In the genomic region with DNA sequence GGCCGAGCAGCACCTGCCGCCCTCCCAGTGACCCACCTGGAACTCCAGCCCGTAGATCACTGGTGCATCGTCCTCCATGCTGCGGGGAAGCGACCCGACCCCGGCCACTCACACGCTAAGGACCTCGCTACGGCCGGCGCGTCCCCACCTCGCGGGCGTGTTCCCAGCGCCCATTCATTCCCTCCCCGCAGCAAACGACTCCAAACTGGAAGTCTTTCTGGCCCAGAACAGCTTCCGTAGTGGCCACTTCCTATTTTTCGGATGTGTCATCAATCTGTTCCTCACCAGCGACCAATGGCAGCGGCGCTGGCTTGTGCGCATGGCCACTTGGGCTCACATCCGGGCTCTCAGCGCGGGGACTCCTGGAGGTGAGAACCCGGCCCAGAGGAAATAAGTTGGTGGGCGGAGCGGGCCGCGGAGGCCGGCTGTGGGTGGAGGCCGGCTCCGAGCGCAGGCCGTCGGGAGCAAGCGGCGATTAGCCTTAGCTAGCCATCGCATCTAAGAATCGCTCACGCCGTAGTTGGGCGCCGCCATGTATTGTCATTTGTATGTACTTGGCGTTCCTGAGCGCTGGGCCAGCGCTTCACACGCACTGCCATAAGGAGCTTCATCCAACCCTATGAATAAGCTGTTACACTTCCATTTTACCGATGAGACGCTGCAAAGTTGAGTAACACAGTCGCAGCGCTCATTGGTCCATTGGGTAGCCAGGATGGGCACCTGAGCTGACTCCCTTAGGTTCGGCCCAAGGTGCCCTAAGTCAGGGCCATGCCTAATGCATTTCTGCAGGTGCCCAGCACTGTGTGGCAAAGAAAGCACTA, we compare ENCODE assay signal across 1 cellular context.
TF ChIP-seq lines count a peak whose summit lies in the region.

A gene (minus strand): TSS at position 207 of the 821 bp plus-strand sequence. CDS start 129 bp downstream, at position 78.

TF ChIP-seq in HepG2, 621 proteins besides CTCF, POLR2A, EP300 and RAD21 (continued from another document and continues in another):
- TF ChIP-seq, protein P1, sequence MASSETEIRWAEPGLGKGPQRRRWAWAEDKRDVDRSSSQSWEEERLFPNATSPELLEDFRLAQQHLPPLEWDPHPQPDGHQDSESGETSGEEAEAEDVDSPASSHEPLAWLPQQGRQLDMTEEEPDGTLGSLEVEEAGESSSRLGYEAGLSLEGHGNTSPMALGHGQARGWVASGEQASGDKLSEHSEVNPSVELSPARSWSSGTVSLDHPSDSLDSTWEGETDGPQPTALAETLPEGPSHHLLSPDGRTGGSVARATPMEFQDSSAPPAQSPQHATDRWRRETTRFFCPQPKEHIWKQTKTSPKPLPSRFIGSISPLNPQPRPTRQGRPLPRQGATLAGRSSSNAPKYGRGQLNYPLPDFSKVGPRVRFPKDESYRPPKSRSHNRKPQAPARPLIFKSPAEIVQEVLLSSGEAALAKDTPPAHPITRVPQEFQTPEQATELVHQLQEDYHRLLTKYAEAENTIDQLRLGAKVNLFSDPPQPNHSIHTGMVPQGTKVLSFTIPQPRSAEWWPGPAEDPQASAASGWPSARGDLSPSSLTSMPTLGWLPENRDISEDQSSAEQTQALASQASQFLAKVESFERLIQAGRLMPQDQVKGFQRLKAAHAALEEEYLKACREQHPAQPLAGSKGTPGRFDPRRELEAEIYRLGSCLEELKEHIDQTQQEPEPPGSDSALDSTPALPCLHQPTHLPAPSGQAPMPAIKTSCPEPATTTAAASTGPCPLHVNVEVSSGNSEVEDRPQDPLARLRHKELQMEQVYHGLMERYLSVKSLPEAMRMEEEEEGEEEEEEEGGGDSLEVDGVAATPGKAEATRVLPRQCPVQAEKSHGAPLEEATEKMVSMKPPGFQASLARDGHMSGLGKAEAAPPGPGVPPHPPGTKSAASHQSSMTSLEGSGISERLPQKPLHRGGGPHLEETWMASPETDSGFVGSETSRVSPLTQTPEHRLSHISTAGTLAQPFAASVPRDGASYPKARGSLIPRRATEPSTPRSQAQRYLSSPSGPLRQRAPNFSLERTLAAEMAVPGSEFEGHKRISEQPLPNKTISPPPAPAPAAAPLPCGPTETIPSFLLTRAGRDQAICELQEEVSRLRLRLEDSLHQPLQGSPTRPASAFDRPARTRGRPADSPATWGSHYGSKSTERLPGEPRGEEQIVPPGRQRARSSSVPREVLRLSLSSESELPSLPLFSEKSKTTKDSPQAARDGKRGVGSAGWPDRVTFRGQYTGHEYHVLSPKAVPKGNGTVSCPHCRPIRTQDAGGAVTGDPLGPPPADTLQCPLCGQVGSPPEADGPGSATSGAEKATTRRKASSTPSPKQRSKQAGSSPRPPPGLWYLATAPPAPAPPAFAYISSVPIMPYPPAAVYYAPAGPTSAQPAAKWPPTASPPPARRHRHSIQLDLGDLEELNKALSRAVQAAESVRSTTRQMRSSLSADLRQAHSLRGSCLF (CRISPR knock-in tag; IDR thresholded peaks at IDR 0.05; ENCODE audit: borderline replicate concordance): no peak
- TF ChIP-seq ZNF251 (CRISPR knock-in tag; IDR thresholded peaks at IDR 0.05) (0 out of 2 replicates have a peak, but pooled peaks have one; percentile 24), ZNF256 (CRISPR knock-in tag; conservative IDR thresholded peaks at IDR 0.05) (no peak), ZNF234 (CRISPR knock-in tag; conservative IDR thresholded peaks at IDR 0.05) (no peak), CEBPG (CRISPR knock-in tag; IDR thresholded peaks at IDR 0.05) (peak; percentile 59), RBM39 (IDR thresholded peaks at IDR 0.05; ENCODE audit: low read depth, low read length, poor library complexity, severe bottlenecking) (peak; percentile 87), CREM (IDR thresholded peaks at IDR 0.05) (peak; percentile 96), CREM (CRISPR knock-in tag; IDR thresholded peaks at IDR 0.05) (no peak), EEA1 (CRISPR knock-in tag; IDR thresholded peaks at IDR 0.05; ENCODE audit: borderline replicate concordance) (peak; percentile 20), NFE2L1 (CRISPR knock-in tag; IDR thresholded peaks at IDR 0.05; ENCODE audit: borderline replicate concordance) (0 out of 2 replicates have a peak, but pooled peaks have one; percentile 46), ZNF790 (CRISPR knock-in tag; IDR thresholded peaks at IDR 0.05; ENCODE audit: borderline replicate concordance) (no peak; the same call in 1 of the 2 replicates), HDAC6 (IDR thresholded peaks at IDR 0.05; ENCODE audit: low read depth, low read length) (no peak), MIXL1 (CRISPR knock-in tag; IDR thresholded peaks at IDR 0.05) (peak; percentile 75; the same call in 1 of the 2 replicates), ZKSCAN5 (CRISPR knock-in tag; IDR thresholded peaks at IDR 0.05) (peak; percentile 99), NCOA2 (CRISPR knock-in tag; IDR thresholded peaks at IDR 0.05) (peak; percentile 57; the same call in 1 of the 2 replicates), REXO4 (CRISPR knock-in tag; IDR thresholded peaks at IDR 0.05; ENCODE audit: borderline replicate concordance) (0 out of 2 replicates have a peak, but pooled peaks have one; percentile 35), ARNT (IDR thresholded peaks at IDR 0.05) (no peak), CENPX (CRISPR knock-in tag; IDR thresholded peaks at IDR 0.05) (no peak), DNMT1 (CRISPR knock-in tag; IDR thresholded peaks at IDR 0.05) (no peak; the same call in 1 of the 2 replicates), GTF2F1 (IDR thresholded peaks at IDR 0.05; ENCODE audit: low read length) (no peak), ZSCAN25 (CRISPR knock-in tag; IDR thresholded peaks at IDR 0.05) (peak; percentile 77), PCBP1 (IDR thresholded peaks at IDR 0.05; ENCODE audit: borderline replicate concordance, low read depth, low read length) (peak; percentile 74; the same call in 1 of the 2 replicates)
- TF ChIP-seq, protein P2, sequence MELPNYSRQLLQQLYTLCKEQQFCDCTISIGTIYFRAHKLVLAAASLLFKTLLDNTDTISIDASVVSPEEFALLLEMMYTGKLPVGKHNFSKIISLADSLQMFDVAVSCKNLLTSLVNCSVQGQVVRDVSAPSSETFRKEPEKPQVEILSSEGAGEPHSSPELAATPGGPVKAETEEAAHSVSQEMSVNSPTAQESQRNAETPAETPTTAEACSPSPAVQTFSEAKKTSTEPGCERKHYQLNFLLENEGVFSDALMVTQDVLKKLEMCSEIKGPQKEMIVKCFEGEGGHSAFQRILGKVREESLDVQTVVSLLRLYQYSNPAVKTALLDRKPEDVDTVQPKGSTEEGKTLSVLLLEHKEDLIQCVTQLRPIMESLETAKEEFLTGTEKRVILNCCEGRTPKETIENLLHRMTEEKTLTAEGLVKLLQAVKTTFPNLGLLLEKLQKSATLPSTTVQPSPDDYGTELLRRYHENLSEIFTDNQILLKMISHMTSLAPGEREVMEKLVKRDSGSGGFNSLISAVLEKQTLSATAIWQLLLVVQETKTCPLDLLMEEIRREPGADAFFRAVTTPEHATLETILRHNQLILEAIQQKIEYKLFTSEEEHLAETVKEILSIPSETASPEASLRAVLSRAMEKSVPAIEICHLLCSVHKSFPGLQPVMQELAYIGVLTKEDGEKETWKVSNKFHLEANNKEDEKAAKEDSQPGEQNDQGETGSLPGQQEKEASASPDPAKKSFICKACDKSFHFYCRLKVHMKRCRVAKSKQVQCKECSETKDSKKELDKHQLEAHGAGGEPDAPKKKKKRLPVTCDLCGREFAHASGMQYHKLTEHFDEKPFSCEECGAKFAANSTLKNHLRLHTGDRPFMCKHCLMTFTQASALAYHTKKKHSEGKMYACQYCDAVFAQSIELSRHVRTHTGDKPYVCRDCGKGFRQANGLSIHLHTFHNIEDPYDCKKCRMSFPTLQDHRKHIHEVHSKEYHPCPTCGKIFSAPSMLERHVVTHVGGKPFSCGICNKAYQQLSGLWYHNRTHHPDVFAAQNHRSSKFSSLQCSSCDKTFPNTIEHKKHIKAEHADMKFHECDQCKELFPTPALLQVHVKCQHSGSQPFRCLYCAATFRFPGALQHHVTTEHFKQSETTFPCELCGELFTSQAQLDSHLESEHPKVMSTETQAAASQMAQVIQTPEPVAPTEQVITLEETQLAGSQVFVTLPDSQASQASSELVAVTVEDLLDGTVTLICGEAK (IDR thresholded peaks at IDR 0.05): no peak
- TF ChIP-seq, protein P2 (CRISPR knock-in tag; IDR thresholded peaks at IDR 0.05): peak; percentile 65; the same call in 1 of the 2 replicates
- TF ChIP-seq, protein P3, sequence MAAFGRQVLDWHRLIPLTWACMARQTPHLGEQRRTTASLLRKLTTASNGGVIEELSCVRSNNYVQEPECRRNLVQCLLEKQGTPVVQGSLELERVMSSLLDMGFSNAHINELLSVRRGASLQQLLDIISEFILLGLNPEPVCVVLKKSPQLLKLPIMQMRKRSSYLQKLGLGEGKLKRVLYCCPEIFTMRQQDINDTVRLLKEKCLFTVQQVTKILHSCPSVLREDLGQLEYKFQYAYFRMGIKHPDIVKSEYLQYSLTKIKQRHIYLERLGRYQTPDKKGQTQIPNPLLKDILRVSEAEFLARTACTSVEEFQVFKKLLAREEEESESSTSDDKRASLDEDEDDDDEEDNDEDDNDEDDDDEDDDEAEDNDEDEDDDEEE (CRISPR knock-in tag; IDR thresholded peaks at IDR 0.05): peak; percentile 86
- TF ChIP-seq, protein P4, sequence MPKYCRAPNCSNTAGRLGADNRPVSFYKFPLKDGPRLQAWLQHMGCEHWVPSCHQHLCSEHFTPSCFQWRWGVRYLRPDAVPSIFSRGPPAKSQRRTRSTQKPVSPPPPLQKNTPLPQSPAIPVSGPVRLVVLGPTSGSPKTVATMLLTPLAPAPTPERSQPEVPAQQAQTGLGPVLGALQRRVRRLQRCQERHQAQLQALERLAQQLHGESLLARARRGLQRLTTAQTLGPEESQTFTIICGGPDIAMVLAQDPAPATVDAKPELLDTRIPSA (CRISPR knock-in tag; IDR thresholded peaks at IDR 0.05; ENCODE audit: borderline replicate concordance): no peak; the same call in 1 of the 2 replicates
- TF ChIP-seq, protein P5, sequence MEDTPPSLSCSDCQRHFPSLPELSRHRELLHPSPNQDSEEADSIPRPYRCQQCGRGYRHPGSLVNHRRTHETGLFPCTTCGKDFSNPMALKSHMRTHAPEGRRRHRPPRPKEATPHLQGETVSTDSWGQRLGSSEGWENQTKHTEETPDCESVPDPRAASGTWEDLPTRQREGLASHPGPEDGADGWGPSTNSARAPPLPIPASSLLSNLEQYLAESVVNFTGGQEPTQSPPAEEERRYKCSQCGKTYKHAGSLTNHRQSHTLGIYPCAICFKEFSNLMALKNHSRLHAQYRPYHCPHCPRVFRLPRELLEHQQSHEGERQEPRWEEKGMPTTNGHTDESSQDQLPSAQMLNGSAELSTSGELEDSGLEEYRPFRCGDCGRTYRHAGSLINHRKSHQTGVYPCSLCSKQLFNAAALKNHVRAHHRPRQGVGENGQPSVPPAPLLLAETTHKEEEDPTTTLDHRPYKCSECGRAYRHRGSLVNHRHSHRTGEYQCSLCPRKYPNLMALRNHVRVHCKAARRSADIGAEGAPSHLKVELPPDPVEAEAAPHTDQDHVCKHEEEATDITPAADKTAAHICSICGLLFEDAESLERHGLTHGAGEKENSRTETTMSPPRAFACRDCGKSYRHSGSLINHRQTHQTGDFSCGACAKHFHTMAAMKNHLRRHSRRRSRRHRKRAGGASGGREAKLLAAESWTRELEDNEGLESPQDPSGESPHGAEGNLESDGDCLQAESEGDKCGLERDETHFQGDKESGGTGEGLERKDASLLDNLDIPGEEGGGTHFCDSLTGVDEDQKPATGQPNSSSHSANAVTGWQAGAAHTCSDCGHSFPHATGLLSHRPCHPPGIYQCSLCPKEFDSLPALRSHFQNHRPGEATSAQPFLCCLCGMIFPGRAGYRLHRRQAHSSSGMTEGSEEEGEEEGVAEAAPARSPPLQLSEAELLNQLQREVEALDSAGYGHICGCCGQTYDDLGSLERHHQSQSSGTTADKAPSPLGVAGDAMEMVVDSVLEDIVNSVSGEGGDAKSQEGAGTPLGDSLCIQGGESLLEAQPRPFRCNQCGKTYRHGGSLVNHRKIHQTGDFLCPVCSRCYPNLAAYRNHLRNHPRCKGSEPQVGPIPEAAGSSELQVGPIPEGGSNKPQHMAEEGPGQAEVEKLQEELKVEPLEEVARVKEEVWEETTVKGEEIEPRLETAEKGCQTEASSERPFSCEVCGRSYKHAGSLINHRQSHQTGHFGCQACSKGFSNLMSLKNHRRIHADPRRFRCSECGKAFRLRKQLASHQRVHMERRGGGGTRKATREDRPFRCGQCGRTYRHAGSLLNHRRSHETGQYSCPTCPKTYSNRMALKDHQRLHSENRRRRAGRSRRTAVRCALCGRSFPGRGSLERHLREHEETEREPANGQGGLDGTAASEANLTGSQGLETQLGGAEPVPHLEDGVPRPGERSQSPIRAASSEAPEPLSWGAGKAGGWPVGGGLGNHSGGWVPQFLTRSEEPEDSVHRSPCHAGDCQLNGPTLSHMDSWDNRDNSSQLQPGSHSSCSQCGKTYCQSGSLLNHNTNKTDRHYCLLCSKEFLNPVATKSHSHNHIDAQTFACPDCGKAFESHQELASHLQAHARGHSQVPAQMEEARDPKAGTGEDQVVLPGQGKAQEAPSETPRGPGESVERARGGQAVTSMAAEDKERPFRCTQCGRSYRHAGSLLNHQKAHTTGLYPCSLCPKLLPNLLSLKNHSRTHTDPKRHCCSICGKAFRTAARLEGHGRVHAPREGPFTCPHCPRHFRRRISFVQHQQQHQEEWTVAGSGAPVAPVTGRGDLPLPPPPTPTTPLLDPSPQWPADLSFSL (CRISPR knock-in tag; IDR thresholded peaks at IDR 0.05): no peak; the same call in 1 of the 2 replicates
